19 cellular contexts compared by ENCODE assay signal in the genomic region with DNA sequence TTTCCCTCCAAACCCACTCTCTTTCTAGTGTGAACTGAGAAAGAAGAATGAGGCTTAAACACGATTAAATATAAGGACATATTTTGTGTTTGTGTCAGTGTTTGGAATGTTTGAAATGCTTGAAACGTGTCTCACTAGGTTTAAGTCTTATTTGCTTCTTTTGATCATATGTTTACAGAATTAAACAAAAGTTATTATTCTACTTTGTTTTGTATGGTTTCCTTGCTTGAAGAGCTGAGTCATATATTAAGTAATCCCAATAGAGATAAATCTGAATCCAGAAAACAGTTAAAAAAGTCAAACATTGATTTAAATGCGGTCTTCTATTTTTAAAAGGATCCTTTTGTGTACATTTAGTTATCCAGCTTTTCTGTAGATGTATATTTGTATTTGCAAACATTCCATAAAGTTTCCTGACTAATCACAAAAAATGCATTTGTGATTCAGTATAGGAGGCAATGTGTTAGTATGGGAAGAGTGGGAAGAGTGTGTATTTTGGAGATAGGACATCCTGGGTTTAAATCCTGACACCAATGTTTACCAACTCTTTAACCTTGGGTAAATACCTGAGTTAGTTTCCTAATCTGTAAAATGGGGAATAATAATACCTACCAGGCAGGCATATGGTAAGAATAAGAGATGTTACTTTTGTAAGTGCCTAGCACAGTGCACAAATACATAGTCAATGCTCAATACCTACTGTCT.
A peak's percentile ranks its signal among the peaks of the same experiment; 100 is the strongest.
DNase-seq lines count a peak whose midpoint lies in the region; ATAC-seq and TF ChIP-seq lines count a peak whose summit lies in the region.
"Had no signal": no experiment of that assay in that cellular context is flagged by ENCODE, and none has a peak within 500 bp of the region (broad histone marks: within the 10 kb centered on the region; RNA-seq: fewer than 3 reads in every experiment).

No MANE protein-coding gene starts in this region.

- H3K27ac ChIP-seq in gastrocnemius medialis, result no peak overlapping the region
- H3K27ac ChIP-seq: BLaER1, suprapubic skin had no signal

- ATAC-seq in gastrocnemius medialis (no peak), GM18909 (IDR thresholded peaks at IDR 0.05; ENCODE audit: poor library complexity, unreplicated experiment) (no peak), GM19395 (IDR thresholded peaks at IDR 0.05; ENCODE audit: unreplicated experiment) (no peak)
- ATAC-seq: GM23338 had no signal

- CTCF ChIA-PET in Calu3 (lab: Charles Lee), result interaction anchor here (0.7 to 1.3 kb wide), 2 partner anchors 11 to 210 kb away, joined by 4 to 5 read pairs; no protein-coding TSS in a partner anchor

- BruUV-seq in Calu3 (replicated peaks; lab: Mats Ljungman, UMichigan), result no TSS peak

- no peak for TF ChIP-seq POLR2A in gastrocnemius medialis (IDR thresholded peaks at IDR 0.05)

- H3K27ac Mint-ChIP-seq in Calu3 (ENCODE audit: unreplicated experiment), result peak overlapping the region; percentile 15
- H3K27ac Mint-ChIP-seq: activated naive CD4-positive, alpha-beta T cell treated with anti-CD3 and anti-CD28 coated beads, Interleukin-2, amount 50 U/mL, for 24 hours; brain; GM23338; naive B cell had no signal

- in situ Hi-C loops in gastrocnemius medialis (cut with MboI; ENCODE audit: low sequenced_read_pairs in 4 of 4) (no loop called here), G401 (cut with HindIII; ENCODE audit: low sequenced_read_pairs) (no loop called here)

- peaks cover 4% of the 10 kb centered on the region for H3K27me3 Mint-ChIP-seq in Calu3 (ENCODE audit: unreplicated experiment)

- TF ChIP-seq CTCF in Calu3 (IDR thresholded peaks at IDR 0.05; ENCODE audit: unreplicated experiment) (no peak), epithelial cell of esophagus (IDR thresholded peaks at IDR 0.05; ENCODE audit: insufficient read depth, low read depth, low read length, missing control alignments) (no peak), gastrocnemius medialis (IDR thresholded peaks at IDR 0.05 in 4 of 5, conservative IDR thresholded peaks at IDR 0.05 in 1 of 5) (no peak)

- H3K4me3 ChIP-seq in epithelial cell of esophagus (ENCODE audit: low read length) (no peak overlapping the region), gastrocnemius medialis (no peak overlapping the region)
- H3K4me3 ChIP-seq: BLaER1, GM23338, suprapubic skin had no signal

- no peaks in the 10 kb centered on the region for H3K36me3 Mint-ChIP-seq in Calu3 (ENCODE audit: insufficient read depth, unreplicated experiment)
- H3K36me3 Mint-ChIP-seq: activated naive CD4-positive, alpha-beta T cell treated with anti-CD3 and anti-CD28 coated beads, Interleukin-2, amount 50 U/mL, for 24 hours; brain; naive B cell had no signal

- peaks cover 22% of the 10 kb centered on the region for H3K4me1 Mint-ChIP-seq in Calu3 (ENCODE audit: low read depth, unreplicated experiment)
- H3K4me1 Mint-ChIP-seq: brain had no signal

- H3K4me1 ChIP-seq in gastrocnemius medialis, result no peaks in the 10 kb centered on the region
- H3K4me1 ChIP-seq: suprapubic skin had no signal

- H3K9me3 Mint-ChIP-seq in Calu3 (ENCODE audit: low read depth, unreplicated experiment), result no peaks in the 10 kb centered on the region
- H3K9me3 Mint-ChIP-seq: activated naive CD4-positive, alpha-beta T cell treated with anti-CD3 and anti-CD28 coated beads, Interleukin-2, amount 50 U/mL, for 24 hours; brain; GM23338; naive B cell had no signal

- no peaks in the 10 kb centered on the region for H3K27me3 ChIP-seq in gastrocnemius medialis
- H3K27me3 ChIP-seq: BLaER1, suprapubic skin had no signal

- no peak overlapping the region for H3K4me3 Mint-ChIP-seq in Calu3 (ENCODE audit: low read depth, unreplicated experiment)
- H3K4me3 Mint-ChIP-seq: activated naive CD4-positive, alpha-beta T cell treated with anti-CD3 and anti-CD28 coated beads, Interleukin-2, amount 50 U/mL, for 24 hours; brain; GM23338; naive B cell had no signal

- DNase-seq in Calu3 (no peak), LHCN-M2 (ENCODE audit: low read depth) (peak; percentile 1), epithelial cell of esophagus (ENCODE audit: low read depth) (peak; percentile 38), renal cortical epithelial cell (ENCODE audit: low read depth) (peak; percentile 66), gastrocnemius medialis (no peak), G401 (ENCODE audit: low spot score) (no peak)
- DNase-seq: cortex of kidney; islet precursor cell; naive B cell; NCI-H187; SHP77 treated with DMSO at 0.1 percent for 48 hours; stimulated activated CD4-positive, alpha-beta T cell treated with anti-CD3 and anti-CD28 coated beads, Interleukin-4, amount 100 ng/mL, for 4 hours had no signal

- H3K36me3 ChIP-seq in gastrocnemius medialis, result no peaks in the 10 kb centered on the region
- H3K36me3 ChIP-seq: BLaER1, suprapubic skin had no signal

- intact Hi-C loops in Calu3 (cut with micrococcal nuclease; ENCODE audit: unreplicated experiment) (loop anchor here (5.0 kb wide), 2 partner anchors 41 to 54 kb away; no protein-coding TSS in a partner anchor), gastrocnemius medialis (cut with DNase I; ENCODE audit: low total_unique reads) (no loop called here)

- no peaks in the 10 kb centered on the region for H3K9me3 ChIP-seq in gastrocnemius medialis
- H3K9me3 ChIP-seq: BLaER1, suprapubic skin had no signal

Comparison
In these comparisons a context has a peak if more than half of its experiments do, and no peak if none do; other contexts are left out.
1. DNase-seq: peak in LHCN-M2 (single experiment), epithelial cell of esophagus (single experiment) and renal cortical epithelial cell (single experiment); none in Calu3 (single experiment), gastrocnemius medialis (0 of 2) and G401 (single experiment).